In the genomic region with DNA sequence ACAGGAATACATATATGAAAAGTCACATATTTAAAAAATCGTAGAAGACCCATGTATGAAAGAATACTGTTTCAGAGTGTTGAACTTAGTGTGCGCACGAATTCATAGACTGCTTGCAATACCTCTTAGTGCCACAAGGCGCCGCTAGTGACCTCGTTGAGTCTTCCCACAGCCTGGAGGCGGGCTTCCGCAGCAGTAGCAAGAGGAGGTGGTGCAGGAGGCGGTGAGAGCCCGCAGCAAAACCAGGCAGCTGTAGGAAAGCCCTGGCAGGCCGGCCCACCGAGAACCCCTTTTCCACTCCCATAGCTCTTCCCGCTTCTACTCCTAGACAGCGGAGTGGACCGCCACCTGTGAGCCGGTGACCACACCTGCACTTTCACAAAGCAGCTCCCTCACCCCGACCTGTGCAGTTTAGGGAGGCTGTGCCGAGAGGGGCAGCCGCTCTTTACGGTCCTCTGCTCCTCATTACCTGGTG, we compare ENCODE assay signal across 8 cellular contexts. TPM values are rescaled to one million over a fixed set of nuclear protein-coding genes. Genes with fewer than 3 reads are reported as not detected.
DNase-seq lines count a peak whose midpoint lies in the region; ATAC-seq, FAIRE-seq and TF ChIP-seq lines count a peak whose summit lies in the region.

No MANE protein-coding gene starts in this region.

- peak overlapping the region; percentile 41 for H3K4me3 Mint-ChIP-seq in activated naive CD8-positive, alpha-beta T cell treated with anti-CD3 and anti-CD28 coated beads, Interleukin-2, amount 10 ng/mL, durations not matched to agents 7 days and 5 days

- no peaks in the 10 kb centered on the region for H3K9me3 Mint-ChIP-seq in activated naive CD8-positive, alpha-beta T cell treated with anti-CD3 and anti-CD28 coated beads, Interleukin-2, amount 10 ng/mL, durations not matched to agents 7 days and 5 days

- peak; percentile 60 for FAIRE-seq in G401.6 (lab: Jason Lieb, UNC)

- no peaks in the 10 kb centered on the region for H3K27me3 ChIP-seq in right atrium auricular region

- H3K9me3 ChIP-seq in right atrium auricular region: no peaks in the 10 kb centered on the region

- ATAC-seq in GM21717 (IDR thresholded peaks at IDR 0.05; ENCODE audit: unreplicated experiment): peak; percentile 85
- ATAC-seq in activated naive CD8-positive, alpha-beta T cell treated with anti-CD3 and anti-CD28 coated beads, Interleukin-2, amount 10 ng/mL, durations not matched to agents 7 days and 5 days (ENCODE audit: low read depth): peak; percentile 94
- ATAC-seq in sciatic nerve: peak; percentile 87

- TF ChIP-seq CTCF in right atrium auricular region (IDR thresholded peaks at IDR 0.05): peak; percentile 84 to 92

- no peaks in the 10 kb centered on the region for H3K36me3 Mint-ChIP-seq in activated naive CD8-positive, alpha-beta T cell treated with anti-CD3 and anti-CD28 coated beads, Interleukin-2, amount 10 ng/mL, durations not matched to agents 7 days and 5 days

- H3K4me3 ChIP-seq in right atrium auricular region: no peak overlapping the region

- peak; percentile 63 for TF ChIP-seq RAD21 in Ishikawa (IDR thresholded peaks at IDR 0.05; ENCODE audit: low read depth)

- H3K27ac ChIP-seq in right atrium auricular region: no peak overlapping the region

- intact Hi-C loops in sciatic nerve (cut with DNase I): no loop called here

- H3K4me1 Mint-ChIP-seq in activated naive CD8-positive, alpha-beta T cell treated with anti-CD3 and anti-CD28 coated beads, Interleukin-2, amount 10 ng/mL, durations not matched to agents 7 days and 5 days: peaks cover 5% of the 10 kb centered on the region

- peaks cover 0 to 10% of the 10 kb centered on the region in 2 donors for H3K4me1 ChIP-seq in right atrium auricular region

- H3K36me3 ChIP-seq in right atrium auricular region: no peaks in the 10 kb centered on the region

- peaks cover 2% of the 10 kb centered on the region for H3K27me3 Mint-ChIP-seq in activated naive CD8-positive, alpha-beta T cell treated with anti-CD3 and anti-CD28 coated beads, Interleukin-2, amount 10 ng/mL, durations not matched to agents 7 days and 5 days

- no peak for TF ChIP-seq EP300 in Ishikawa (IDR thresholded peaks at IDR 0.05; ENCODE audit: borderline replicate concordance)

- H3K27ac Mint-ChIP-seq in activated naive CD8-positive, alpha-beta T cell treated with anti-CD3 and anti-CD28 coated beads, Interleukin-2, amount 10 ng/mL, durations not matched to agents 7 days and 5 days: no peak overlapping the region

- DNase-seq in SW 1271 (lab: John Stamatoyannopoulos, UW) (peak; percentile 5 to 56), right atrium auricular region (ENCODE audit: low spot score) (peak; percentile 89), sciatic nerve (ENCODE audit: low spot score) (peak; percentile 88), DMS153 (lab: John Stamatoyannopoulos, UW) (no peak)
- DNase-seq in activated naive CD8-positive, alpha-beta T cell treated with anti-CD3 and anti-CD28 coated beads, Interleukin-2, amount 10 ng/mL, durations not matched to agents 7 days and 5 days: peak; percentile 69

- POLR2A ChIA-PET in activated naive CD8-positive, alpha-beta T cell treated with anti-CD3 and anti-CD28 coated beads, Interleukin-2, amount 10 ng/mL, durations not matched to agents 7 days and 5 days (lab: Charles Lee): no interaction called here

TF ChIP-seq in Ishikawa, 13 proteins besides CTCF, POLR2A, EP300 and RAD21:
- TF ChIP-seq TEAD4 (IDR thresholded peaks at IDR 0.05) (no peak), CREB1 (IDR thresholded peaks at IDR 0.05; ENCODE audit: low read depth) (no peak), CEBPB (IDR thresholded peaks at IDR 0.05) (no peak), FOXM1 (IDR thresholded peaks at IDR 0.05; ENCODE audit: borderline replicate concordance, low read depth) (no peak), ZBTB7A (IDR thresholded peaks at IDR 0.05; ENCODE audit: low read depth) (no peak), TCF12 (IDR thresholded peaks at IDR 0.05; ENCODE audit: low read depth) (no peak), NFIC (IDR thresholded peaks at IDR 0.05) (no peak), TAF1 (IDR thresholded peaks at IDR 0.05; ENCODE audit: low read depth) (no peak), EGR1 (IDR thresholded peaks at IDR 0.05) (no peak), YY1 (IDR thresholded peaks at IDR 0.05; ENCODE audit: low read depth) (no peak)
- TF ChIP-seq, protein P1, sequence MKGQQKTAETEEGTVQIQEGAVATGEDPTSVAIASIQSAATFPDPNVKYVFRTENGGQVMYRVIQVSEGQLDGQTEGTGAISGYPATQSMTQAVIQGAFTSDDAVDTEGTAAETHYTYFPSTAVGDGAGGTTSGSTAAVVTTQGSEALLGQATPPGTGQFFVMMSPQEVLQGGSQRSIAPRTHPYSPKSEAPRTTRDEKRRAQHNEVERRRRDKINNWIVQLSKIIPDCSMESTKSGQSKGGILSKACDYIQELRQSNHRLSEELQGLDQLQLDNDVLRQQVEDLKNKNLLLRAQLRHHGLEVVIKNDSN (IDR thresholded peaks at IDR 0.05): no peak
- TF ChIP-seq, protein P2, sequence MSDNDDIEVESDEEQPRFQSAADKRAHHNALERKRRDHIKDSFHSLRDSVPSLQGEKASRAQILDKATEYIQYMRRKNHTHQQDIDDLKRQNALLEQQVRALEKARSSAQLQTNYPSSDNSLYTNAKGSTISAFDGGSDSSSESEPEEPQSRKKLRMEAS (IDR thresholded peaks at IDR 0.05): no peak
TF ChIP-seq in Ishikawa: peak in this region for 0.

RNA-seq across cellular contexts. Expression of a gene that starts 23.5 kb away (rescaled TPM):
- not detected for total RNA-seq in activated naive CD8-positive, alpha-beta T cell treated with anti-CD3 and anti-CD28 coated beads, Interleukin-2, amount 10 ng/mL, durations not matched to agents 7 days and 5 days
- total RNA-seq in right atrium auricular region (1 to 10 TPM; 4.0 to 6.1 TPM), sciatic nerve (28.6 TPM)
